23 cellular contexts compared by ENCODE assay signal in the genomic region with DNA sequence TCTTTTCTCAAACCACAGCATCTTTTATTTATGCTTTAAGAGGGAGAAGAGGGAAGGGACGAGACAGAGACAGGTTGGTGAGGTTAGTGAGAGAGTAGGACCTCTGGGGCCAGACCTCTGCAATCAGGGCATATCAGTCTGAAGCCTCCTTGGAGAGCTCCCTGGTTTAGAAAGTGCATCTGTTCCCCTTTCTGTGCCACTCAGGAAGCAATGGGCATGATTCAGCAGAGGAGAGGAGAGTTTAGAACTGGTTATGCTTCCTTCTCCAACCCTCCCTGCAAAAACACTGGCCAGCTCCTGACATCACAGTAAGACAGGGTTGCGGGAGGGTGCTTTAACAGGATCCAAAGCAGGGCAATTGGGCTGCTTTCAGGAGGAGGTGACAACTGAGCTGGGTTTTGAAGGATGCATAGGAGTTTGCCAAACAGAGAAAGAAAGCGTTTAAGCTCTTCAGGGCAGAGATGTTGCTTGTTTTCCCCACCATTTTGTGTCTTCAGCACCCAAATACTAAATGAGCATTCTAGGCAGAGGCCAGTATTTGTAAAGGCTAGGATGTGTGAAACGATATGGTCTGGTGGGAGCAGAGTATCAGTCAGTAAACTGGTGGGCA. TPM values are rescaled to one million over a fixed set of nuclear protein-coding genes. Genes with fewer than 3 reads are reported as not detected.
A peak's percentile ranks its signal among the peaks of the same experiment; 100 is the strongest.
DNase-seq lines count a peak whose midpoint lies in the region; ATAC-seq and TF ChIP-seq lines count a peak whose summit lies in the region.
"Had no signal": no experiment of that assay in that cellular context is flagged by ENCODE, and none has a peak within 500 bp of the region (broad histone marks: within the 10 kb centered on the region; RNA-seq: fewer than 3 reads in every experiment).

No MANE protein-coding gene starts in this region.

- H3K4me1 ChIP-seq in endodermal cell (ENCODE audit: control insufficient read depth, insufficient read depth, low read length) (peaks cover 10% of the 10 kb centered on the region), upper lobe of right lung (peaks cover 23% of the 10 kb centered on the region)

- no peaks in the 10 kb centered on the region for H3K27me3 Mint-ChIP-seq in natural killer cell (ENCODE audit: low read depth in 2 of 2)
- H3K27me3 Mint-ChIP-seq in natural killer cell treated with Interleukin-12 subunit alpha and Interleukin-12 subunit beta and Interleukin-15 and Interleukin-18, amount 100 ng/mL, for 72 hours: no peaks in the 10 kb centered on the region
- H3K27me3 Mint-ChIP-seq in endodermal cell (ENCODE audit: insufficient read depth): no peaks in the 10 kb centered on the region
- H3K27me3 Mint-ChIP-seq: activated CD8-positive, alpha-beta memory T cell treated with anti-CD3 and anti-CD28 coated beads, Interleukin-2, amount 10 ng/mL, durations not matched to agents 7 days and 5 days; activated T-helper 17 cell treated with anti-CD3 and anti-CD28 coated beads, Interleukin-2, amount 50 U/mL, for 72 hours had no signal

- no peak for ATAC-seq in natural killer cell
- no peak for ATAC-seq in natural killer cell treated with Interleukin-12 subunit alpha and Interleukin-12 subunit beta and Interleukin-15 and Interleukin-18, amount 100 ng/mL, for 72 hours
- peak; percentile 44 for ATAC-seq in upper lobe of right lung
- no peak for ATAC-seq in HG03039 (IDR thresholded peaks at IDR 0.05; ENCODE audit: unreplicated experiment)
- ATAC-seq: activated CD8-positive, alpha-beta memory T cell treated with anti-CD3 and anti-CD28 coated beads, Interleukin-2, amount 10 ng/mL, durations not matched to agents 7 days and 5 days; activated T-helper 17 cell treated with anti-CD3 and anti-CD28 coated beads, Interleukin-2, amount 50 U/mL, for 72 hours; foreskin keratinocyte; GM12878 had no signal

- H3K36me3 ChIP-seq in endodermal cell (ENCODE audit: control insufficient read depth, insufficient read depth, low read length) (peaks cover 57% of the 10 kb centered on the region), upper lobe of right lung (no peaks in the 10 kb centered on the region)
- H3K36me3 ChIP-seq: brain microvascular endothelial cell had no signal

- H3K4me3 ChIP-seq in endodermal cell (ENCODE audit: low read length) (no peak overlapping the region), upper lobe of right lung (no peak overlapping the region)
- H3K4me3 ChIP-seq: GM12878, suprapubic skin had no signal

- no peak overlapping the region for H3K9ac ChIP-seq in endodermal cell (ENCODE audit: extremely low read depth, low read length, poor library complexity, severe bottlenecking)

- DNase-seq in natural killer cell: no peak
- no peak for DNase-seq in natural killer cell treated with Interleukin-12 subunit alpha and Interleukin-12 subunit beta and Interleukin-15 and Interleukin-18, amount 100 ng/mL, for 72 hours (ENCODE audit: low spot score)
- peak; percentile 55 for DNase-seq in RPMI8226
- DNase-seq in endodermal cell: no peak
- no peak for DNase-seq in upper lobe of right lung
- no peak for DNase-seq in cerebellar cortex (ENCODE audit: low spot score)
- DNase-seq in NCI-H345 (lab: John Stamatoyannopoulos, UW): no peak
- DNase-seq: activated CD8-positive, alpha-beta memory T cell treated with anti-CD3 and anti-CD28 coated beads, Interleukin-2, amount 10 ng/mL, durations not matched to agents 7 days and 5 days; brain microvascular endothelial cell; dermis blood vessel endothelial cell; foreskin keratinocyte; H9; NCI-H2029 treated with DMSO at 0.1 percent for 48 hours; NCI-H446 treated with DMSO at 0.1 percent for 48 hours; Right ventricle myocardium superior; stimulated activated CD8-positive, alpha-beta memory T cell treated with anti-CD3 and anti-CD28 coated beads, Interleukin-4, amount 100 ng/mL, for 48 hours had no signal

- H3K4me1 Mint-ChIP-seq in natural killer cell (peaks cover 33 to 48% of the 10 kb centered on the region in 2 donors), endodermal cell (peaks cover 14% of the 10 kb centered on the region)
- H3K4me1 Mint-ChIP-seq in natural killer cell treated with Interleukin-12 subunit alpha and Interleukin-12 subunit beta and Interleukin-15 and Interleukin-18, amount 100 ng/mL, for 72 hours (ENCODE audit: low read depth in 2 of 2): peaks cover 12 to 36% of the 10 kb centered on the region in 2 donors

- TF ChIP-seq CTCF in natural killer cell (IDR thresholded peaks at IDR 0.05) (no peak), endodermal cell (conservative IDR thresholded peaks at IDR 0.05) (no peak), upper lobe of right lung (IDR thresholded peaks at IDR 0.05) (no peak)

- H3K9me3 ChIP-seq in endodermal cell (ENCODE audit: control insufficient read depth, low read length) (peaks cover 32% of the 10 kb centered on the region), upper lobe of right lung (no peaks in the 10 kb centered on the region)
- H3K9me3 ChIP-seq: suprapubic skin had no signal

- no peaks in the 10 kb centered on the region for H3K9me3 Mint-ChIP-seq in natural killer cell
- H3K9me3 Mint-ChIP-seq in natural killer cell treated with Interleukin-12 subunit alpha and Interleukin-12 subunit beta and Interleukin-15 and Interleukin-18, amount 100 ng/mL, for 72 hours: peaks cover 4% of the 10 kb centered on the region
- H3K9me3 Mint-ChIP-seq in endodermal cell: peaks cover 29% of the 10 kb centered on the region
- H3K9me3 Mint-ChIP-seq: activated T-helper 17 cell treated with anti-CD3 and anti-CD28 coated beads, Interleukin-2, amount 50 U/mL, for 72 hours had no signal

- H3K27ac ChIP-seq in endodermal cell (ENCODE audit: low read depth, low read length): no peak overlapping the region
- no peak overlapping the region for H3K27ac ChIP-seq in upper lobe of right lung
- H3K27ac ChIP-seq: brain microvascular endothelial cell, C4-2B, epithelial cell of prostate, foreskin keratinocyte, suprapubic skin had no signal

- H3K27ac Mint-ChIP-seq in natural killer cell (peak overlapping the region; percentile 40 to 70), endodermal cell (peak overlapping the region; percentile 30)
- peak overlapping the region in 1 of 2 donors; percentile 29 for H3K27ac Mint-ChIP-seq in natural killer cell treated with Interleukin-12 subunit alpha and Interleukin-12 subunit beta and Interleukin-15 and Interleukin-18, amount 100 ng/mL, for 72 hours
- H3K27ac Mint-ChIP-seq: activated CD8-positive, alpha-beta memory T cell treated with anti-CD3 and anti-CD28 coated beads, Interleukin-2, amount 10 ng/mL, durations not matched to agents 7 days and 5 days; T-helper 2 cell treated with Interferon-gamma antibody and Interleukin-4, amounts not matched to agents 5 μg/mL and 100 μg/mL, for 36 hours had no signal

- 90 to 97% methylated on average over 4 of the region's 4 CpGs for WGBS in endodermal cell (ENCODE audit: insufficient coverage in 1 of 2, insufficient read length in 1 of 2), 2 experiments

- H3K27me3 ChIP-seq in endodermal cell (ENCODE audit: control insufficient read depth, insufficient read depth, low read length, poor library complexity, severe bottlenecking): no peaks in the 10 kb centered on the region
- H3K27me3 ChIP-seq in upper lobe of right lung: no peaks in the 10 kb centered on the region
- H3K27me3 ChIP-seq: brain microvascular endothelial cell, foreskin keratinocyte, suprapubic skin had no signal

- H3K36me3 Mint-ChIP-seq in natural killer cell (no peaks in the 10 kb centered on the region), endodermal cell (ENCODE audit: low read depth) (peaks cover 63% of the 10 kb centered on the region)
- H3K36me3 Mint-ChIP-seq in natural killer cell treated with Interleukin-12 subunit alpha and Interleukin-12 subunit beta and Interleukin-15 and Interleukin-18, amount 100 ng/mL, for 72 hours: peaks cover 11% of the 10 kb centered on the region

- intact Hi-C loops in natural killer cell (cut with micrococcal nuclease): no loop called here
- intact Hi-C loops in upper lobe of right lung (cut with DNase I): no loop called here

- H3K4me3 Mint-ChIP-seq in natural killer cell (peak overlapping the region; percentile 0), endodermal cell (no peak overlapping the region)
- no peak overlapping the region for H3K4me3 Mint-ChIP-seq in natural killer cell treated with Interleukin-12 subunit alpha and Interleukin-12 subunit beta and Interleukin-15 and Interleukin-18, amount 100 ng/mL, for 72 hours
- H3K4me3 Mint-ChIP-seq: activated CD8-positive, alpha-beta memory T cell treated with anti-CD3 and anti-CD28 coated beads, Interleukin-2, amount 10 ng/mL, durations not matched to agents 7 days and 5 days; activated T-helper 17 cell treated with anti-CD3 and anti-CD28 coated beads, Interleukin-2, amount 50 U/mL, for 72 hours; H9; T-helper 2 cell treated with Interferon-gamma antibody and Interleukin-4, amounts not matched to agents 5 μg/mL and 100 μg/mL, for 36 hours had no signal

RNA-seq across cellular contexts. Expression of gene CERS4, which starts 33.1 kb away (rescaled TPM):
- total RNA-seq in natural killer cell: 10 to 100 TPM; 50.0 to 70.8 (median 69.8) TPM
- total RNA-seq in natural killer cell treated with Interleukin-12 subunit alpha and Interleukin-12 subunit beta and Interleukin-15 and Interleukin-18, amount 100 ng/mL, for 72 hours: 10 to 100 TPM; 36.8 to 55.8 TPM
- total RNA-seq in endodermal cell: 100 to 1,000 TPM in 1 of 2 donors, 10 to 100 TPM in 1; 76.9 to 105 TPM
- 52.1 TPM for polyA plus RNA-seq in endodermal cell (2013, experiment 1 of 2)
- polyA plus RNA-seq in endodermal cell (2013, experiment 2 of 2): 56.6 TPM
- total RNA-seq in upper lobe of right lung: 65.4 TPM
